ENCODE assay signal across 8 cellular contexts in the genomic region with DNA sequence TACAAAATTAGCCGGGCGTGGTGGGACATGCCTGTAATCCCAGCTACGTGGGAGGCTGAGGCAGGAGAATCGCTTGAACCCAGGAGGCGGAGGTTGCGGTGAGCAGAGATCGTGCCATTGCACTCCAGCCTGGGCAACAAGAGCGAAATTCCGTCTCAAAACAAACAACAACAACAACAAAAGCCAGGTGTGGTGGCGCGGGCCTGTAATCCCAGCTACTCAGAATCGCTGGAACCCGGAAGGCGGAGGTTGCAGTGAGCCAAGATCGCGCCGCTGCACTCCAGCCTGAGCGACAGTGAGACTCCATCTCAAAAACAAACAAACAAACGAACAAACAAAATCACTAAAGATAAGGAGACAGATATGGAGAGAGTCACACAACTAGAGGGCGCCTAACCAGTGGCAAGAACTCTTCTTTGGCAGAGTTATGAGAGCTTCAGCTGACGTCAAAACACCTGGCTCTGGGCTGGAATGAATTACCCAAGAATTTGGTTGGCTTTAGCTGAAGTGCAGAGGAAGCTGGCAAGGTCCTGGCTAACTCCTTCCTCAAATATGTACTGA. TPM values are rescaled to one million over a fixed set of nuclear protein-coding genes. Genes with fewer than 3 reads are reported as not detected.
DNase-seq lines count a peak whose midpoint lies in the region; ATAC-seq and TF ChIP-seq lines count a peak whose summit lies in the region.
"Not testable (repeated sequence)": the region's sequence is repeated elsewhere in the genome, so short reads cannot be mapped to it uniquely, and the experiment has no call there.

No MANE protein-coding gene starts in this region.

- not testable (repeated sequence) for H3K9me3 ChIP-seq in SK-N-SH, esophagus muscularis mucosa, thyroid gland

- CTCF ChIA-PET in Calu3 (lab: Charles Lee): not testable (repeated sequence)
- CTCF ChIA-PET in SK-N-SH (lab: Yijun Ruan, JAX): interaction anchor here (0.6 to 1.4 kb wide), 6 partner anchors 10 to 296 kb away, joined by 3 to 4 read pairs (median 3); no protein-coding TSS in a partner anchor

- H3K79me2 ChIP-seq in SK-N-SH (ENCODE audit: insufficient read depth): peaks cover 36% of the 10 kb centered on the region
- H3K79me2 ChIP-seq in mesendoderm (ENCODE audit: control insufficient read depth, insufficient read depth, low read length): peaks cover 11% of the 10 kb centered on the region

- TF ChIP-seq POLR2A in esophagus muscularis mucosa (IDR thresholded peaks at IDR 0.05; ENCODE audit: low read depth); thyroid gland (IDR thresholded peaks at IDR 0.05): not testable (repeated sequence)

- H4K8ac ChIP-seq in mesendoderm (ENCODE audit: low read depth, low read length): not testable (repeated sequence)

- H2BK120ac ChIP-seq in mesendoderm (ENCODE audit: low read depth, low read length): not testable (repeated sequence)

- H2AFZ ChIP-seq in SK-N-SH (ENCODE audit: low read depth): peak overlapping the region; percentile 94; the same call in 1 of the 2 replicates

- not testable (repeated sequence) for H3K9me2 ChIP-seq in SK-N-SH

- not testable (repeated sequence) for H3K4ac ChIP-seq in mesendoderm (ENCODE audit: low read depth, low read length)

- H3K36me3 ChIP-seq in SK-N-SH (replicated peaks in 1 of 2; ENCODE audit: control insufficient read depth in 1 of 2, insufficient read depth in 2 of 2, low read length in 1 of 2); mesendoderm (ENCODE audit: control insufficient read depth, insufficient read depth, low read length); thyroid gland: not testable (repeated sequence)
- peaks cover 0 to 17% (median 2%) of the 10 kb centered on the region in 4 donors for H3K36me3 ChIP-seq in esophagus muscularis mucosa

- not testable (repeated sequence) for H4K5ac ChIP-seq in mesendoderm (ENCODE audit: low read length)

- peak overlapping the region; percentile 100 for H3K4me3 Mint-ChIP-seq in Calu3 (ENCODE audit: low read depth, unreplicated experiment)

- TF ChIP-seq EP300 in SK-N-SH (IDR thresholded peaks at IDR 0.05; ENCODE audit: borderline replicate concordance in 1 of 2, low read depth in 1 of 2, low read length in 1 of 2); esophagus muscularis mucosa (IDR thresholded peaks at IDR 0.05): not testable (repeated sequence)

- intact Hi-C loops in Calu3 (cut with micrococcal nuclease; ENCODE audit: unreplicated experiment); thyroid gland (cut with DNase I): not testable (repeated sequence)
- intact Hi-C loops in esophagus muscularis mucosa (cut with DNase I): loop anchor here (10.0 kb wide), 1 partner anchor 56 kb away; no protein-coding TSS in a partner anchor

- H3K79me1 ChIP-seq in mesendoderm (ENCODE audit: low read length): not testable (repeated sequence)

- H3F3A ChIP-seq in SK-N-SH (replicated peaks; ENCODE audit: insufficient read depth): not testable (repeated sequence)

- not testable (repeated sequence) for H2BK15ac ChIP-seq in mesendoderm (replicated peaks; ENCODE audit: low read depth)

- H3K27me3 Mint-ChIP-seq in Calu3 (ENCODE audit: unreplicated experiment): not testable (repeated sequence)

- peaks cover 17% of the 10 kb centered on the region for H3K4me1 Mint-ChIP-seq in Calu3 (ENCODE audit: low read depth, unreplicated experiment)

- TF ChIP-seq RAD21 in SK-N-SH (IDR thresholded peaks at IDR 0.05; ENCODE audit: low read length): not testable (repeated sequence)

- TF ChIP-seq CTCF in Calu3 (IDR thresholded peaks at IDR 0.05; ENCODE audit: unreplicated experiment) (peak; percentile 15), HFF-Myc (IDR thresholded peaks at IDR 0.05; ENCODE audit: low read depth, low read length, missing control alignments) (peak; percentile 25), SK-N-SH (IDR thresholded peaks at IDR 0.05) (peak; percentile 22; the same call in 1 of the 2 replicates), thyroid gland (IDR thresholded peaks at IDR 0.05) (peak in 2 of 6 experiments; percentile 15 to 31)
- not testable (repeated sequence) for TF ChIP-seq CTCF in esophagus muscularis mucosa (IDR thresholded peaks at IDR 0.05)

- not testable (repeated sequence) for BruUV-seq in Calu3 (replicated peaks; lab: Mats Ljungman, UMichigan)

- H3K27ac ChIP-seq in SK-N-SH (ENCODE audit: low read depth in 2 of 2, low read length in 1 of 2) (peak overlapping the region; percentile 78 to 87; a peak in 3 of 4 replicates), esophagus muscularis mucosa (replicated peaks in 1 of 4) (peak overlapping the region; percentile 80 to 88 (median 87)), thyroid gland (peak overlapping the region in 2 of 3 donors; percentile 24 to 84)
- H3K27ac ChIP-seq in mesendoderm (ENCODE audit: low read depth, low read length): not testable (repeated sequence)

- peak overlapping the region; percentile 92 for H3K4me2 ChIP-seq in SK-N-SH
- H3K4me2 ChIP-seq in mesendoderm (ENCODE audit: low read length): not testable (repeated sequence)

- H3K56ac ChIP-seq in mesendoderm (ENCODE audit: low read length): not testable (repeated sequence)

- not testable (repeated sequence) for H3K27me3 ChIP-seq in SK-N-SH (ENCODE audit: insufficient read depth); esophagus muscularis mucosa; mesendoderm (ENCODE audit: insufficient read depth, low read length, poor library complexity); thyroid gland

- H3K4me3 ChIP-seq in HFF-Myc (replicated peaks; ENCODE audit: low read depth, low read length); mesendoderm (ENCODE audit: low read length); thyroid gland (replicated peaks in 1 of 3): not testable (repeated sequence)
- H3K4me3 ChIP-seq in SK-N-SH (ENCODE audit: low read depth in 2 of 2, low read length in 1 of 2) (peak overlapping the region; percentile 78 to 84; a peak in 2 of 4 replicates), esophagus muscularis mucosa (peak overlapping the region in 1 of 4 donors; percentile 75)

- H3K23ac ChIP-seq in mesendoderm (ENCODE audit: low read length): not testable (repeated sequence)

- not testable (repeated sequence) for H2AK5ac ChIP-seq in mesendoderm (ENCODE audit: low read length)

- H3K9ac ChIP-seq in SK-N-SH; mesendoderm (ENCODE audit: low read length): not testable (repeated sequence)

- H4K20me1 ChIP-seq in SK-N-SH (ENCODE audit: insufficient read depth): not testable (repeated sequence)

- not testable (repeated sequence) for H2BK5ac ChIP-seq in mesendoderm (ENCODE audit: low read length)

- DNase-seq in Calu3 (peak; percentile 28), NCI-H2171 treated with DMSO at 0.1 percent for 48 hours (lab: John Stamatoyannopoulos, UW) (peak; percentile 11), mesendoderm (peak; percentile 50), thyroid gland (peak; percentile 64)
- DNase-seq in HFF-Myc (ENCODE audit: extremely low read depth, low read depth); SK-N-SH; activated naive CD4-positive, alpha-beta T cell treated with anti-CD3 and anti-CD28 coated beads, Interleukin-2, amount 50 U/mL, for 72 hours (ENCODE audit: low spot score in 2 of 2); esophagus muscularis mucosa (ENCODE audit: extremely low spot score): not testable (repeated sequence)

- 90% methylated on average over 21 of the region's 21 CpGs for WGBS in SK-N-SH (ENCODE audit: low lambda C conversion rate)
- 86% methylated on average over 21 of the region's 21 CpGs for WGBS in esophagus muscularis mucosa
- no CpG with 5 or more reads among the region's 21 CpGs for WGBS in mesendoderm (ENCODE audit: extremely low coverage, insufficient coverage, low lambda C conversion rate)
- 75 to 77% methylated on average over 21 of the region's 21 CpGs for WGBS in thyroid gland, 2 donors

- not testable (repeated sequence) for H3K18ac ChIP-seq in mesendoderm (ENCODE audit: low read length)

- H3K36me3 Mint-ChIP-seq in Calu3 (ENCODE audit: insufficient read depth, unreplicated experiment): peaks cover 25% of the 10 kb centered on the region
- H3K36me3 Mint-ChIP-seq in activated naive CD4-positive, alpha-beta T cell treated with anti-CD3 and anti-CD28 coated beads, Interleukin-2, amount 50 U/mL, for 72 hours: peaks cover 16% of the 10 kb centered on the region in 2 donors

- H3K4me1 ChIP-seq in SK-N-SH (ENCODE audit: control insufficient read depth in 1 of 2, insufficient read depth in 2 of 2, low read depth in 1 of 2, low read length in 1 of 2); mesendoderm (ENCODE audit: control insufficient read depth, low read depth, low read length): not testable (repeated sequence)
- peaks cover 16 to 35% (median 27%) of the 10 kb centered on the region in 4 donors for H3K4me1 ChIP-seq in esophagus muscularis mucosa
- peaks cover 9 to 16% of the 10 kb centered on the region in 2 donors for H3K4me1 ChIP-seq in thyroid gland

- not testable (repeated sequence) for H3K27ac Mint-ChIP-seq in Calu3 (ENCODE audit: unreplicated experiment)
- peak overlapping the region; percentile 25 to 96 for H3K27ac Mint-ChIP-seq in activated naive CD4-positive, alpha-beta T cell treated with anti-CD3 and anti-CD28 coated beads, Interleukin-2, amount 50 U/mL, for 72 hours

- ATAC-seq in activated naive CD4-positive, alpha-beta T cell treated with anti-CD3 and anti-CD28 coated beads, Interleukin-2, amount 50 U/mL, for 72 hours: not testable (repeated sequence)

- H3K9me3 Mint-ChIP-seq in Calu3 (ENCODE audit: low read depth, unreplicated experiment); activated naive CD4-positive, alpha-beta T cell treated with anti-CD3 and anti-CD28 coated beads, Interleukin-2, amount 50 U/mL, for 72 hours: not testable (repeated sequence)

- POLR2A ChIA-PET in SK-N-SH (lab: Yijun Ruan, JAX): not testable (repeated sequence)

RNA-seq across cellular contexts. Expression of a gene that starts 1.2 kb away (rescaled TPM):
- 48.0 and 48.4 TPM in 2 replicates for total RNA-seq in Calu3 (2022)
- 6.4 and 8.9 TPM in 2 replicates for polyA plus RNA-seq in SK-N-SH (2012; rRNA removed)
- polyA plus RNA-seq in SK-N-SH (2012; cell fraction: cytosol; rRNA removed): 10.0 and 13.7 TPM in 2 replicates
- 6.8 and 10.7 TPM in 2 replicates for polyA plus RNA-seq in SK-N-SH (2012; cell fraction: nucleus; rRNA removed)
- total RNA-seq in activated naive CD4-positive, alpha-beta T cell treated with anti-CD3 and anti-CD28 coated beads, Interleukin-2, amount 50 U/mL, for 72 hours: 10 to 100 TPM; 33.8 to 35.3 TPM
- total RNA-seq in esophagus muscularis mucosa: 10 to 100 TPM; 15.2 to 20.2 (median 15.9) TPM
- polyA plus RNA-seq in mesendoderm (2013, experiment 1 of 2): 32.7 TPM
- polyA plus RNA-seq in mesendoderm (2013, experiment 2 of 2): 33.6 TPM
- total RNA-seq in thyroid gland: 10 to 100 TPM; 15.7 to 21.0 (median 18.8) TPM

RNA-seq across cellular contexts. Expression of a gene that starts 17.6 kb away (rescaled TPM):
- total RNA-seq in Calu3 (2022) (44.8 and 47.4 TPM in 2 replicates), esophagus muscularis mucosa (1 to 10 TPM; 3.7 to 7.5 (median 5.2) TPM), thyroid gland (1 to 10 TPM; 2.4 to 8.0 (median 5.1) TPM)
- 8.3 and 9.6 TPM in 2 replicates for polyA plus RNA-seq in SK-N-SH (2012; rRNA removed)
- 3.5 and 4.9 TPM in 2 replicates for polyA plus RNA-seq in SK-N-SH (2012; cell fraction: cytosol; rRNA removed)
- 40.4 and 40.6 TPM in 2 replicates for polyA plus RNA-seq in SK-N-SH (2012; cell fraction: nucleus; rRNA removed)
- total RNA-seq in activated naive CD4-positive, alpha-beta T cell treated with anti-CD3 and anti-CD28 coated beads, Interleukin-2, amount 50 U/mL, for 72 hours: 10 to 100 TPM; 31.6 to 31.8 TPM
- 12.8 TPM for polyA plus RNA-seq in mesendoderm (2013, experiment 1 of 2)
- 12.9 TPM for polyA plus RNA-seq in mesendoderm (2013, experiment 2 of 2)

RNA-seq across cellular contexts. Expression of a gene that starts 34.6 kb away (rescaled TPM):
- 3.5 and 4.7 TPM in 2 replicates for total RNA-seq in Calu3 (2022)
- 1.2 and 1.3 TPM in 2 replicates for polyA plus RNA-seq in SK-N-SH (2012; rRNA removed)
- 1.8 and 2.2 TPM in 2 replicates for polyA plus RNA-seq in SK-N-SH (2012; cell fraction: cytosol; rRNA removed)
- 1.3 and 1.6 TPM in 2 replicates for polyA plus RNA-seq in SK-N-SH (2012; cell fraction: nucleus; rRNA removed)
- under 1 TPM; 0.37 to 0.96 TPM for total RNA-seq in activated naive CD4-positive, alpha-beta T cell treated with anti-CD3 and anti-CD28 coated beads, Interleukin-2, amount 50 U/mL, for 72 hours
- total RNA-seq in esophagus muscularis mucosa: under 1 TPM in 1 of 4 donors, not detected in 3; 0.13 TPM
- polyA plus RNA-seq in mesendoderm (2013, experiment 1 of 2): 0.29 TPM
- 0.35 TPM for polyA plus RNA-seq in mesendoderm (2013, experiment 2 of 2)
- under 1 TPM in 2 of 4 donors, not detected in 2; 0.27 to 0.33 TPM for total RNA-seq in thyroid gland
